In the genomic region with DNA sequence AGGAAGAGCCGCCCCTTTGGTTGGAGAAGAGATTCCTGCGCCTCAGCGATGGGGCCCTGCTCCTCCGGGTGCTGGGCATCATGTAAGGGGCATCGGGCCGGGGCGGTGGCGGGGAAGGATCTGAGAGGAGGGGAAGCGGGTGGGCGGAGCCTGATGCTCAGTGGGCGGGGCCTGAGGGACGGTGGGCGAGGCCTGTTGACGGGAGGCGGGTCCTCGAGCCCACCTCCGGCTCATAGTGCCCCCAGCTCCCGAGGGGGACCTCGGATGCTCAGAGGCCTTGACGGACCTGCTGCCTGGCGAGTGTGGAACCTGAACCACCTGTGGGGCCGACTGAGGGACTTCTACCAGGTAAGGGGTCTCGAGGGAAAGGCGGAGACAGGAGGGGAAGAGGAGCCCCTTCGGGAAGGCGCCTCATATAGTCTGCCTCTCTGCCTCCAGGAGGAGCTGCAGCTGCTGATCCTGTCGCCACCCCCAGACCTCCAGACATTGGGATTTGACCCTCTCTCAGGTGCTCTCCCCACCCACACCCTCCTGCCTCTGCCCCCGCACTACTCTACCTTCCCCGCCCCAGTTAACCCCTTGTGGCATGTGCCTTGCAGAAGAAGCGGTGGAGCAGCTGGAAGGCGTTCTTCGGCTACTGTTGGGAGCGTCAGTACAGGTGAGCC, we compare ENCODE assay signal across 8 cellular contexts.
DNase-seq lines count a peak whose midpoint lies in the region; ATAC-seq and TF ChIP-seq lines count a peak whose summit lies in the region.

No MANE protein-coding gene starts in this region.

- H3K27ac Mint-ChIP-seq in activated T-cell treated with anti-CD3 and anti-CD28 coated beads, Interleukin-2, amount 50 U/mL, for 24 hours = peak overlapping the region; percentile 89

- TF ChIP-seq CTCF in Loucy (conservative IDR thresholded peaks at IDR 0.05; ENCODE audit: low read length) = peak; percentile 38

- H3K4me3 ChIP-seq in Loucy (ENCODE audit: low read length, poor library complexity, severe bottlenecking) = peak overlapping the region; percentile 92
- peak overlapping the region; percentile 43; the same call in 1 of the 2 replicates for H3K4me3 ChIP-seq in iPS DF 6.9 (ENCODE audit: low read length)

- H3K4me2 ChIP-seq in Loucy (ENCODE audit: low read depth, low read length, poor library complexity, severe bottlenecking) = peak overlapping the region; percentile 82

- no peaks in the 10 kb centered on the region for H3F3A ChIP-seq in Loucy (ENCODE audit: low read depth)

- no peak overlapping the region for H3K27ac ChIP-seq in iPS DF 6.9 (ENCODE audit: low read length)

- ATAC-seq in GM19025 (IDR thresholded peaks at IDR 0.05; ENCODE audit: low read depth, unreplicated experiment) = peak; percentile 33
- ATAC-seq in GM19463 (IDR thresholded peaks at IDR 0.05; ENCODE audit: unreplicated experiment) = no peak

- DNase-seq in activated T-cell treated with anti-CD3 and anti-CD28 coated beads, Interleukin-2, amount 50 U/mL, for 24 hours = peak; percentile 89
- DNase-seq in iPS DF 6.9 (ENCODE audit: low read depth, low spot score) = no peak
- DNase-seq in stimulated activated CD8-positive, alpha-beta memory T cell treated with anti-CD3 and anti-CD28 coated beads, Interleukin-12 subunit alpha, Interleukin-12 subunit beta, amount 100 ng/mL, for 4 hours (ENCODE audit: low read depth) = peak; percentile 65
- DNase-seq in glomerular visceral epithelial cell (ENCODE audit: extremely low spot score) = no peak
- DNase-seq in SHP77 treated with DMSO at 0.1 percent for 48 hours (lab: John Stamatoyannopoulos, UW) = no peak

- H3K27me3 Mint-ChIP-seq in activated T-cell treated with anti-CD3 and anti-CD28 coated beads, Interleukin-2, amount 50 U/mL, for 24 hours = no peaks in the 10 kb centered on the region

- no peaks in the 10 kb centered on the region for H3K9me3 ChIP-seq in Loucy (ENCODE audit: insufficient read depth, low read depth, low read length)
- no peaks in the 10 kb centered on the region for H3K9me3 ChIP-seq in iPS DF 6.9 (ENCODE audit: control insufficient read depth, insufficient read depth, low read length)

- peaks cover 22% of the 10 kb centered on the region for H4K20me1 ChIP-seq in Loucy (ENCODE audit: insufficient read depth, low read length, poor library complexity, severe bottlenecking)

- H3K4me1 ChIP-seq in Loucy (ENCODE audit: insufficient read depth, low read length, poor library complexity, severe bottlenecking) (peaks cover 13% of the 10 kb centered on the region), iPS DF 6.9 (ENCODE audit: control insufficient read depth, insufficient read depth, low read length) (peaks cover 8% of the 10 kb centered on the region)

- H3K4me1 Mint-ChIP-seq in activated T-cell treated with anti-CD3 and anti-CD28 coated beads, Interleukin-2, amount 50 U/mL, for 24 hours (ENCODE audit: low read depth) = peaks cover 46% of the 10 kb centered on the region

- H3K36me3 ChIP-seq in Loucy (ENCODE audit: insufficient read depth, low read length) = no peaks in the 10 kb centered on the region; the same call in 1 of the 2 replicates
- no peaks in the 10 kb centered on the region for H3K36me3 ChIP-seq in iPS DF 6.9 (ENCODE audit: control insufficient read depth, insufficient read depth, low read length)

- no peaks in the 10 kb centered on the region for H3K27me3 ChIP-seq in Loucy (ENCODE audit: insufficient read depth, low read length, poor library complexity, severe bottlenecking)
- H3K27me3 ChIP-seq in iPS DF 6.9 (ENCODE audit: control insufficient read depth, insufficient read depth, low read length) = no peaks in the 10 kb centered on the region

- WGBS in iPS DF 6.9 (ENCODE audit: insufficient coverage, insufficient read length) = no CpG with 5 or more reads among the region's 33 CpGs

- H3K9me3 Mint-ChIP-seq in activated T-cell treated with anti-CD3 and anti-CD28 coated beads, Interleukin-2, amount 50 U/mL, for 24 hours = no peaks in the 10 kb centered on the region

- peak overlapping the region; percentile 91 for H3K4me3 Mint-ChIP-seq in activated T-cell treated with anti-CD3 and anti-CD28 coated beads, Interleukin-2, amount 50 U/mL, for 24 hours

- H3K79me2 ChIP-seq in Loucy (ENCODE audit: insufficient read depth, low read length) = peaks cover 21% of the 10 kb centered on the region; the same call in 1 of the 2 replicates

- peak overlapping the region; percentile 86 for H3K9ac ChIP-seq in Loucy (ENCODE audit: low read depth, low read length, poor library complexity, severe bottlenecking)

- peaks cover 71% of the 10 kb centered on the region for H3K36me3 Mint-ChIP-seq in activated T-cell treated with anti-CD3 and anti-CD28 coated beads, Interleukin-2, amount 50 U/mL, for 24 hours (ENCODE audit: low read depth)

- H3K9me2 ChIP-seq in Loucy (replicated peaks; ENCODE audit: low read depth, low read length) = no peaks in the 10 kb centered on the region

- peak overlapping the region; percentile 74 for H2AFZ ChIP-seq in Loucy (ENCODE audit: low read length)

Comparison
In these comparisons a context has a peak if more than half of its experiments do, and no peak if none do; other contexts are left out.
1. DNase-seq: peak in activated T-cell treated with anti-CD3 and anti-CD28 coated beads, Interleukin-2, amount 50 U/mL, for 24 hours (single experiment) and stimulated activated CD8-positive, alpha-beta memory T cell treated with anti-CD3 and anti-CD28 coated beads, Interleukin-12 subunit alpha, Interleukin-12 subunit beta, amount 100 ng/mL, for 4 hours (single experiment); none in iPS DF 6.9 (single experiment), glomerular visceral epithelial cell (single experiment) and SHP77 treated with DMSO at 0.1 percent for 48 hours (single experiment).